8 cellular contexts compared by ENCODE assay signal in the genomic region with DNA sequence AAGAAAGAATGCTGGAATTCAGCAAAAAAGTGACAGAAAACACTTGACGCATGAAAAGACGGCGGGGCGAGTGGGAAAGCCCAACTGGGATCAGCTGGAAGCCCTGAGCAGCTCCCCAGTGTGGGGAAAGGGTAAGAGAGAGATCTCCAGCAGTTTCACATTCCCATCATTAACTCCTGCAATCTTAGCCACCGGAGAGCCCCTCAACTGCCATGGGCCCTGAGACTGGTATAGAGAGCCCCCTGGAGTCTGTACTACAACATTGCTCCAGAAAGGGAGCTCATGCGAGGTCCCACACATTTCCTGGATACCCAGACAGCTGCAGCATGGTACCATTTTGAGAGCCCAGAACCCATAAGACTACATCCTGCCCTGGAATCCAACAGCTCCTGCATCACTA.
A peak's percentile ranks its signal among the peaks of the same experiment; 100 is the strongest.
DNase-seq lines count a peak whose midpoint lies in the region; ATAC-seq, FAIRE-seq and TF ChIP-seq lines count a peak whose summit lies in the region.

No MANE protein-coding gene starts in this region.

- no peak for ATAC-seq in activated CD4-positive, CD25-positive, alpha-beta regulatory T cell treated with anti-CD3 and anti-CD28 coated beads, Interleukin-2, amount 50 U/mL, for 24 hours
- no peak for ATAC-seq in HG03159 (IDR thresholded peaks at IDR 0.05; ENCODE audit: unreplicated experiment)

- no peak for DNase-seq in AG09319 (ENCODE audit: extremely low read depth, low read depth)
- DNase-seq in H54 (ENCODE audit: insufficient read length, low spot score): peak; percentile 18
- peak; percentile 52 for DNase-seq in germinal center (ENCODE audit: low spot score)
- DNase-seq in activated CD8-positive, alpha-beta memory T cell treated with anti-CD3 and anti-CD28 coated beads for 24 hours: no peak
- DNase-seq in stimulated activated CD4-positive, alpha-beta T cell treated with anti-CD3 and anti-CD28 coated beads, Interleukin-12 subunit alpha, Interleukin-12 subunit beta, amount 100 ng/mL, for 4 hours: no peak

- FAIRE-seq in H54 (lab: Jason Lieb, UNC): no peak

- H3K79me2 ChIP-seq in OCI-LY3 (ENCODE audit: low read length): no peaks in the 10 kb centered on the region

- no peak overlapping the region for H3K9ac ChIP-seq in OCI-LY3 (ENCODE audit: low read length)

- TF ChIP-seq CTCF in AG09319 (IDR thresholded peaks at IDR 0.05; ENCODE audit: low read depth, low read length) (peak; percentile 21; the same call in 1 of the 2 replicates), OCI-LY3 (IDR thresholded peaks at IDR 0.05; ENCODE audit: low read depth, low read length) (peak; percentile 66)

- no peak for TF ChIP-seq POLR2A in H54 (IDR thresholded peaks at IDR 0.05; ENCODE audit: low read depth, low read length)

- no peaks in the 10 kb centered on the region for H4K20me1 ChIP-seq in OCI-LY3 (ENCODE audit: insufficient read depth, low read length)

- H3K4me2 ChIP-seq in OCI-LY3 (ENCODE audit: low read length): no peak overlapping the region

- H3K4me1 ChIP-seq in OCI-LY3 (ENCODE audit: low read length): no peaks in the 10 kb centered on the region

- no peaks in the 10 kb centered on the region for H3K9me3 ChIP-seq in OCI-LY3 (ENCODE audit: insufficient read depth, low read length)

- no peak overlapping the region for H3K27ac ChIP-seq in OCI-LY3 (ENCODE audit: low read length)

- no peak overlapping the region for H2AFZ ChIP-seq in OCI-LY3 (ENCODE audit: low read depth, low read length)

- no peaks in the 10 kb centered on the region for H3K27me3 ChIP-seq in OCI-LY3 (ENCODE audit: low read depth, low read length)

- no peaks in the 10 kb centered on the region for H3K36me3 ChIP-seq in OCI-LY3 (replicated peaks; ENCODE audit: low read depth, low read length)

- no peak overlapping the region for H3K4me3 ChIP-seq in OCI-LY3 (ENCODE audit: low read length)

Comparison
In these comparisons a context has a peak if more than half of its experiments do, and no peak if none do; other contexts are left out.
1. DNase-seq: peak in H54 (single experiment) and germinal center (single experiment); none in AG09319 (single experiment), activated CD8-positive, alpha-beta memory T cell treated with anti-CD3 and anti-CD28 coated beads for 24 hours (single experiment) and stimulated activated CD4-positive, alpha-beta T cell treated with anti-CD3 and anti-CD28 coated beads, Interleukin-12 subunit alpha, Interleukin-12 subunit beta, amount 100 ng/mL, for 4 hours (single experiment).